8 cellular contexts compared by ENCODE assay signal in genomic region chr1:36109041-36109679, GRCh38. TPM values are rescaled to one million over a fixed set of nuclear protein-coding genes. Genes with fewer than 3 reads are reported as not detected.
DNase-seq lines count a peak whose midpoint lies in the region; ATAC-seq and TF ChIP-seq lines count a peak whose summit lies in the region.

No MANE protein-coding gene starts in this region.

- peak overlapping the region; percentile 15 for H3K27ac ChIP-seq in vagina

- no peaks in the 10 kb centered on the region for H3K27me3 Mint-ChIP-seq in activated T-cell treated with anti-CD3 and anti-CD28 coated beads, Interleukin-2, amount 50 U/mL, for 24 hours
- peaks cover 7% of the 10 kb centered on the region for H3K27me3 Mint-ChIP-seq in type B pancreatic cell

- no peak for TF ChIP-seq CTCF in vagina (IDR thresholded peaks at IDR 0.05)
- TF ChIP-seq CTCF in type B pancreatic cell (conservative IDR thresholded peaks at IDR 0.05) = no peak

- no peaks in the 10 kb centered on the region for H3K36me3 ChIP-seq in vagina

- H3K9me3 ChIP-seq in vagina = no peaks in the 10 kb centered on the region

- peaks cover 24% of the 10 kb centered on the region for H3K4me1 Mint-ChIP-seq in activated T-cell treated with anti-CD3 and anti-CD28 coated beads, Interleukin-2, amount 50 U/mL, for 24 hours (ENCODE audit: low read depth)
- H3K4me1 Mint-ChIP-seq in type B pancreatic cell (ENCODE audit: unreplicated experiment) = peaks cover 18% of the 10 kb centered on the region

- peaks cover 17% of the 10 kb centered on the region for H3K4me1 ChIP-seq in vagina

- no peak for TF ChIP-seq POLR2A in vagina (IDR thresholded peaks at IDR 0.05)

- no peak for ATAC-seq in Right ventricle myocardium inferior
- no peak for ATAC-seq in Right ventricle myocardium superior (ENCODE audit: poor library complexity)
- no peak for ATAC-seq in HG03097 (IDR thresholded peaks at IDR 0.05; ENCODE audit: low FRiP score, unreplicated experiment)

- H3K4me3 Mint-ChIP-seq in activated T-cell treated with anti-CD3 and anti-CD28 coated beads, Interleukin-2, amount 50 U/mL, for 24 hours = no peak overlapping the region
- H3K4me3 Mint-ChIP-seq in type B pancreatic cell = no peak overlapping the region

- no peaks in the 10 kb centered on the region for H3K36me3 Mint-ChIP-seq in activated T-cell treated with anti-CD3 and anti-CD28 coated beads, Interleukin-2, amount 50 U/mL, for 24 hours (ENCODE audit: low read depth)
- no peaks in the 10 kb centered on the region for H3K36me3 Mint-ChIP-seq in type B pancreatic cell

- H3K27ac Mint-ChIP-seq in activated T-cell treated with anti-CD3 and anti-CD28 coated beads, Interleukin-2, amount 50 U/mL, for 24 hours = peak overlapping the region; percentile 72
- H3K27ac Mint-ChIP-seq in type B pancreatic cell = no peak overlapping the region

- no peaks in the 10 kb centered on the region for H3K27me3 ChIP-seq in vagina

- no peak overlapping the region for H3K4me3 ChIP-seq in vagina

- DNase-seq in Right ventricle myocardium inferior (ENCODE audit: missing footprints) = peak; percentile 23
- DNase-seq in Right ventricle myocardium superior = no peak
- DNase-seq in activated T-cell treated with anti-CD3 and anti-CD28 coated beads, Interleukin-2, amount 50 U/mL, for 24 hours = peak; percentile 53
- DNase-seq in glomerular visceral epithelial cell (ENCODE audit: extremely low spot score) = peak; percentile 89
- no peak for DNase-seq in vagina (ENCODE audit: extremely low spot score in 2 of 2)
- no peak for DNase-seq in type B pancreatic cell (ENCODE audit: extremely low spot score, unreplicated experiment)
- DNase-seq in HuH-7 (ENCODE audit: low spot score) = no peak

- H3K9me3 Mint-ChIP-seq in activated T-cell treated with anti-CD3 and anti-CD28 coated beads, Interleukin-2, amount 50 U/mL, for 24 hours = no peaks in the 10 kb centered on the region
- H3K9me3 Mint-ChIP-seq in type B pancreatic cell = no peaks in the 10 kb centered on the region

- intact Hi-C loops in Right ventricle myocardium inferior (cut with DNase I) = no loop called here
- intact Hi-C loops in Right ventricle myocardium superior (cut with DNase I) = no loop called here
- intact Hi-C loops in vagina (cut with DNase I) = no loop called here

RNA-seq across cellular contexts. Expression of gene COL8A2, which starts 15.9 kb away (rescaled TPM):
- total RNA-seq in Right ventricle myocardium inferior (1.0 TPM), Right ventricle myocardium superior (1.4 TPM), vagina (6.4 TPM), type B pancreatic cell (ENCODE audit: low replicate concordance) (0.14 and 2.5 TPM in 2 replicates)

RNA-seq across cellular contexts. Expression of gene ADPRS, which starts 20.5 kb away (rescaled TPM):
- total RNA-seq in Right ventricle myocardium inferior = 18.1 TPM
- total RNA-seq in Right ventricle myocardium superior = 19.1 TPM
- total RNA-seq in vagina = 32.2 TPM
- total RNA-seq in type B pancreatic cell (ENCODE audit: low replicate concordance) = 29.5 and 31.9 TPM in 2 replicates

RNA-seq across cellular contexts. Expression of gene TEKT2, which starts 25.3 kb away (rescaled TPM):
- not detected for total RNA-seq in Right ventricle myocardium inferior
- not detected for total RNA-seq in Right ventricle myocardium superior
- not detected for total RNA-seq in vagina
- total RNA-seq in type B pancreatic cell (ENCODE audit: low replicate concordance) = 2.1 and 9.6 TPM in 2 replicates

RNA-seq across cellular contexts. Expression of gene TRAPPC3, which starts 40.1 kb away (rescaled TPM):
- total RNA-seq in Right ventricle myocardium inferior = 53.9 TPM
- 59.6 TPM for total RNA-seq in Right ventricle myocardium superior
- total RNA-seq in vagina = 52.1 TPM
- total RNA-seq in type B pancreatic cell (ENCODE audit: low replicate concordance) = 63.4 and 75.6 TPM in 2 replicates

RNA-seq across cellular contexts. Expression of gene MAP7D1, which starts 46.8 kb away (rescaled TPM):
- total RNA-seq in Right ventricle myocardium inferior (383 TPM), Right ventricle myocardium superior (390 TPM), vagina (93.8 TPM), type B pancreatic cell (ENCODE audit: low replicate concordance) (94.5 and 112 TPM in 2 replicates)

Comparison
In these comparisons a context has a peak if more than half of its experiments do, and no peak if none do; other contexts are left out.
1. DNase-seq: peak in Right ventricle myocardium inferior (single experiment), activated T-cell treated with anti-CD3 and anti-CD28 coated beads, Interleukin-2, amount 50 U/mL, for 24 hours (single experiment) and glomerular visceral epithelial cell (single experiment); none in Right ventricle myocardium superior (single experiment), vagina (0 of 2), type B pancreatic cell (single experiment) and HuH-7 (single experiment).